ENCODE assay signal across 20 cellular contexts in genomic region chr6:54990001-54990400, GRCh38.
DNase-seq lines count a peak whose midpoint lies in the region; ATAC-seq, FAIRE-seq and TF ChIP-seq lines count a peak whose summit lies in the region.
"Had no signal": no experiment of that assay in that cellular context is flagged by ENCODE, and none has a peak within 500 bp of the region (broad histone marks: within the 10 kb centered on the region; RNA-seq: fewer than 3 reads in every experiment).

No MANE protein-coding gene starts in this region.

- CTCF ChIA-PET in IMR-90 (lab: Yijun Ruan, JAX), result no interaction called here
- CTCF ChIA-PET in GM12878 (lab: Yijun Ruan, JAX), result interaction anchor here (0.9 to 6.5 kb wide), 2 partner anchors 18 to 271 kb away, joined by 4 to 48 read pairs; no protein-coding TSS in a partner anchor
- CTCF ChIA-PET in T-cell (lab: Charles Lee), result no interaction called here

- H3K4me3 ChIP-seq in IMR-90 (ENCODE audit: insufficient read depth, low read depth, low read length) (peak overlapping the region; percentile 29; the same call in 1 of the 2 replicates), GM12878 (no peak overlapping the region), mesenchymal stem cell (ENCODE audit: insufficient read depth in 1 of 2, low read depth in 1 of 2, low read length in 2 of 2) (no peak overlapping the region), endodermal cell (ENCODE audit: low read length) (no peak overlapping the region)
- H3K4me3 ChIP-seq: SK-N-MC had no signal

- no peak for ATAC-seq in IMR-90 (ENCODE audit: low read depth)
- ATAC-seq in GM12878, result no peak
- no peak for ATAC-seq in T-cell (replicated peaks in 1 of 4)
- ATAC-seq in SK-N-SH treated with all-trans-retinoic acid at 6 μM for 48 hours, result no peak

- no peak overlapping the region for H2BK12ac ChIP-seq in mesenchymal stem cell (ENCODE audit: low read length in 2 of 2)

- H2BK20ac ChIP-seq in IMR-90 (ENCODE audit: low read depth, low read length), result peak overlapping the region; percentile 7; the same call in 1 of the 2 replicates

- H2AK9ac ChIP-seq in IMR-90 (replicated peaks; ENCODE audit: low read depth, low read length, poor library complexity), result no peak overlapping the region

- H2BK120ac ChIP-seq in IMR-90 (ENCODE audit: low read depth, low read length) (0 out of 2 replicates have a peak overlapping the region, but pooled peaks have one; percentile 17), mesenchymal stem cell (ENCODE audit: low read depth, low read length) (no peak overlapping the region)

- no peaks in the 10 kb centered on the region for H3K79me2 ChIP-seq in GM12878 (ENCODE audit: control insufficient read depth, insufficient read depth, low read length)

- H3K23ac ChIP-seq in IMR-90 (ENCODE audit: low read depth, low read length), result no peak overlapping the region
- no peak overlapping the region for H3K23ac ChIP-seq in mesenchymal stem cell (ENCODE audit: low read length in 2 of 2)

- TF ChIP-seq RAD21 in IMR-90 (IDR thresholded peaks at IDR 0.05; ENCODE audit: low read length) (no peak), GM12878 (IDR thresholded peaks at IDR 0.05; ENCODE audit: insufficient read depth, low read depth, low read length) (no peak)

- in situ Hi-C loops in IMR-90 (cut with MboI; ENCODE audit: low sequenced_read_pairs), result no loop called here
- in situ Hi-C loops in GM12878 (cut with MboI), result no loop called here

- no peaks in the 10 kb centered on the region for H3K9me1 ChIP-seq in IMR-90 (ENCODE audit: insufficient read depth, low read length)

- no peaks in the 10 kb centered on the region; the same call in 1 of the 2 replicates for H3K9me3 ChIP-seq in IMR-90 (ENCODE audit: control insufficient read depth, insufficient read depth, low read length)
- H3K9me3 ChIP-seq in GM12878 (replicated peaks; ENCODE audit: control insufficient read depth, insufficient read depth, low read length), result no peaks in the 10 kb centered on the region
- H3K9me3 ChIP-seq in mesenchymal stem cell (ENCODE audit: control insufficient read depth, low read length), result peaks cover 7% of the 10 kb centered on the region
- H3K9me3 ChIP-seq in endodermal cell (ENCODE audit: control insufficient read depth, low read length), result peaks cover 26% of the 10 kb centered on the region

- no peak overlapping the region for H3K14ac ChIP-seq in IMR-90 (replicated peaks; ENCODE audit: low read depth, low read length)
- no peak overlapping the region for H3K14ac ChIP-seq in mesenchymal stem cell (ENCODE audit: low read length in 2 of 2)

- no peak overlapping the region; a peak in 1 of 4 replicates for H4K8ac ChIP-seq in IMR-90 (ENCODE audit: low read depth in 2 of 2, low read length in 2 of 2)
- no peak overlapping the region for H4K8ac ChIP-seq in mesenchymal stem cell (ENCODE audit: low read length)

- H3K27me3 Mint-ChIP-seq in endodermal cell (ENCODE audit: insufficient read depth) (no peaks in the 10 kb centered on the region), T-cell (no peaks in the 10 kb centered on the region)

- H3K36me3 Mint-ChIP-seq in endodermal cell (ENCODE audit: low read depth) (no peaks in the 10 kb centered on the region), T-cell (no peaks in the 10 kb centered on the region)

- H4K91ac ChIP-seq in IMR-90 (ENCODE audit: insufficient read depth, low read depth, low read length) (no peak overlapping the region), mesenchymal stem cell (ENCODE audit: low read length) (no peak overlapping the region)

- 0 out of 2 replicates have a peak, but pooled peaks cover 2% of the 10 kb centered on the region for H3K4me1 ChIP-seq in IMR-90 (ENCODE audit: control insufficient read depth, insufficient read depth, low read length)
- no peaks in the 10 kb centered on the region for H3K4me1 ChIP-seq in GM12878 (ENCODE audit: control insufficient read depth, insufficient read depth, low read length)
- H3K4me1 ChIP-seq in mesenchymal stem cell (ENCODE audit: control insufficient read depth, insufficient read depth, low read depth, low read length), result no peaks in the 10 kb centered on the region
- no peaks in the 10 kb centered on the region for H3K4me1 ChIP-seq in endodermal cell (ENCODE audit: control insufficient read depth, insufficient read depth, low read length)

- no peak overlapping the region for H2BK5ac ChIP-seq in IMR-90 (ENCODE audit: low read depth, low read length, poor library complexity, severe bottlenecking)
- no peak overlapping the region for H2BK5ac ChIP-seq in mesenchymal stem cell (ENCODE audit: low read depth, low read length, poor library complexity, severe bottlenecking)

- no peak overlapping the region for H2BK15ac ChIP-seq in IMR-90 (ENCODE audit: low read depth, low read length)
- H2BK15ac ChIP-seq in mesenchymal stem cell (ENCODE audit: low read depth, poor library complexity, severe bottlenecking), result no peak overlapping the region

- H3K27me3 ChIP-seq in IMR-90 (ENCODE audit: control insufficient read depth, insufficient read depth, low read length), result no peaks in the 10 kb centered on the region
- no peaks in the 10 kb centered on the region for H3K27me3 ChIP-seq in GM12878 (replicated peaks in 1 of 2; ENCODE audit: control insufficient read depth in 2 of 2, insufficient read depth in 2 of 2, low read length in 1 of 2)
- H3K27me3 ChIP-seq in mesenchymal stem cell (ENCODE audit: control insufficient read depth in 1 of 2, insufficient read depth in 1 of 2, low read length in 2 of 2), result no peaks in the 10 kb centered on the region
- no peaks in the 10 kb centered on the region for H3K27me3 ChIP-seq in endodermal cell (ENCODE audit: control insufficient read depth, insufficient read depth, low read length, poor library complexity, severe bottlenecking)

- H3K4me2 ChIP-seq in IMR-90 (ENCODE audit: low read depth, low read length), result peak overlapping the region; percentile 80; the same call in 1 of the 2 replicates
- no peak overlapping the region for H3K4me2 ChIP-seq in GM12878 (ENCODE audit: control insufficient read depth, insufficient read depth)
- H3K4me2 ChIP-seq in mesenchymal stem cell (ENCODE audit: low read length, poor library complexity, severe bottlenecking), result no peak overlapping the region

- no peak for TF ChIP-seq EP300 in GM12878 (IDR thresholded peaks at IDR 0.05; ENCODE audit: borderline replicate concordance in 1 of 2, control insufficient read depth in 1 of 2, low read depth in 2 of 2, low read length in 2 of 2)

- SMC1A ChIA-PET in GM12878 (lab: Charles Lee; ENCODE audit: uncharacterized antibody, unreplicated experiment), result interaction anchor here (4.3 kb wide), 1 partner anchor 272 kb away, joined by 27 read pairs; no protein-coding TSS in a partner anchor

- POLR2A ChIA-PET in IMR-90 (lab: Charles Lee; ENCODE audit: unreplicated experiment), result no interaction called here
- POLR2A ChIA-PET in GM12878 (lab: Charles Lee), result no interaction called here
- POLR2A ChIA-PET in T-cell (lab: Charles Lee), result no interaction called here

- BruUV-seq in IMR-90 (replicated peaks; lab: Mats Ljungman, UMichigan) (no TSS peak), GM12878 (replicated peaks; lab: Mats Ljungman, UMichigan) (no TSS peak)

- WGBS in IMR-90 (ENCODE audit: extremely low coverage in 2 of 2, insufficient read length in 1 of 2), 2 experiments, result 40% methylated on average over 1 of the region's 3 CpGs; no CpG with 5 or more reads in 1 of the 2 experiments
- WGBS in GM12878 (ENCODE audit: insufficient coverage, insufficient replicate concordance, low lambda C conversion rate, missing lambda C conversion rate), result 2% methylated on average over 3 of the region's 3 CpGs
- WGBS in mesenchymal stem cell, result 31% methylated on average over 3 of the region's 3 CpGs
- WGBS in endodermal cell (ENCODE audit: insufficient coverage in 1 of 2, insufficient read length in 1 of 2), 2 experiments, result 87 to 100% methylated on average over 1 to 2 of the region's 3 CpGs

- TF ChIP-seq POLR2A in IMR-90 (IDR thresholded peaks at IDR 0.05; ENCODE audit: low read depth, low read length) (no peak), GM12878 (IDR thresholded peaks at IDR 0.05; ENCODE audit: low read depth, low read length) (no peak)

- no peak overlapping the region for H2AK5ac ChIP-seq in IMR-90 (ENCODE audit: low read depth, low read length)
- H2AK5ac ChIP-seq in mesenchymal stem cell (ENCODE audit: low read length, severe bottlenecking), result no peak overlapping the region

- H3K36me3 ChIP-seq in IMR-90 (ENCODE audit: control insufficient read depth, insufficient read depth, low read length) (no peaks in the 10 kb centered on the region), GM12878 (ENCODE audit: control insufficient read depth in 2 of 2, insufficient read depth in 2 of 2, low read length in 1 of 2) (no peaks in the 10 kb centered on the region), mesenchymal stem cell (ENCODE audit: control insufficient read depth in 1 of 2, insufficient read depth in 2 of 2, low read depth in 1 of 2, low read length in 2 of 2) (no peaks in the 10 kb centered on the region), endodermal cell (ENCODE audit: control insufficient read depth, insufficient read depth, low read length) (no peaks in the 10 kb centered on the region)

- H3K56ac ChIP-seq in IMR-90 (ENCODE audit: extremely low read depth, insufficient read depth, low read length), result no peak overlapping the region

- H3K27ac Mint-ChIP-seq in endodermal cell, result no peak overlapping the region
- no peak overlapping the region for H3K27ac Mint-ChIP-seq in T-cell
- H3K27ac Mint-ChIP-seq: H9 had no signal

- H3K4ac ChIP-seq in IMR-90 (ENCODE audit: low read depth, low read length) (no peak overlapping the region), mesenchymal stem cell (ENCODE audit: low read depth in 1 of 2, low read length in 2 of 2) (no peak overlapping the region)

- H2AFZ ChIP-seq in IMR-90 (replicated peaks; ENCODE audit: low read length, poor library complexity) (no peak overlapping the region), GM12878 (ENCODE audit: control insufficient read depth, low read depth, low read length) (no peak overlapping the region), mesenchymal stem cell (ENCODE audit: low read depth, low read length) (no peak overlapping the region)

- H4K5ac ChIP-seq in IMR-90 (ENCODE audit: low read depth, low read length), result no peak overlapping the region

- dilution Hi-C loops in IMR-90 (cut with HindIII; ENCODE audit: low sequenced_read_pairs, unreplicated experiment), result no loop called here

- H3K4me1 Mint-ChIP-seq in endodermal cell (no peaks in the 10 kb centered on the region), T-cell (no peaks in the 10 kb centered on the region)

- no peak overlapping the region for H3K4me3 Mint-ChIP-seq in endodermal cell
- H3K4me3 Mint-ChIP-seq in T-cell, result no peak overlapping the region
- H3K4me3 Mint-ChIP-seq: H9 had no signal

- H4K20me1 ChIP-seq in IMR-90 (ENCODE audit: insufficient read depth, low read length) (no peaks in the 10 kb centered on the region), GM12878 (ENCODE audit: control insufficient read depth, insufficient read depth) (no peaks in the 10 kb centered on the region)

- RAD21 ChIA-PET in GM12878 (lab: Charles Lee; ENCODE audit: unreplicated experiment), result no interaction called here

- intact Hi-C loops in IMR-90 (cut with micrococcal nuclease) (no loop called here), GM12878 (cut with micrococcal nuclease; ENCODE audit: unreplicated experiment) (loop anchor here (5.0 kb wide), 1 partner anchor 1003 kb away; no protein-coding TSS in a partner anchor)

- H3K27ac ChIP-seq in IMR-90 (ENCODE audit: insufficient read depth, low read length) (no peak overlapping the region), GM12878 (ENCODE audit: control insufficient read depth, insufficient read depth) (no peak overlapping the region), mesenchymal stem cell (ENCODE audit: low read length, poor library complexity, severe bottlenecking) (no peak overlapping the region), endodermal cell (ENCODE audit: low read depth, low read length) (no peak overlapping the region)
- H3K27ac ChIP-seq: HL-60, SK-N-MC had no signal

- no peak for TF ChIP-seq CTCF in IMR-90 (conservative IDR thresholded peaks at IDR 0.05; ENCODE audit: low read depth, low read length)
- no peak for TF ChIP-seq CTCF in GM12878 (IDR thresholded peaks at IDR 0.05 in 2 of 3, conservative IDR thresholded peaks at IDR 0.05 in 1 of 3; ENCODE audit: control insufficient read depth in 2 of 3, extremely low read depth in 1 of 3, insufficient read depth in 1 of 3, low read depth in 3 of 3, low read length in 3 of 3)
- TF ChIP-seq CTCF in endodermal cell (conservative IDR thresholded peaks at IDR 0.05), result no peak

- peak; percentile 68 for FAIRE-seq in GM12878 (lab: Jason Lieb, UNC)
- FAIRE-seq: A204.1, GM19239, HTR-8/SVneo, RCC 7860 had no signal

- no peak overlapping the region for H3K9ac ChIP-seq in IMR-90 (ENCODE audit: low read depth, low read length)
- no peak overlapping the region for H3K9ac ChIP-seq in GM12878 (ENCODE audit: control insufficient read depth, insufficient read depth, low read length)
- H3K9ac ChIP-seq in mesenchymal stem cell (ENCODE audit: low read length), result no peak overlapping the region
- no peak overlapping the region for H3K9ac ChIP-seq in endodermal cell (ENCODE audit: extremely low read depth, low read length, poor library complexity, severe bottlenecking)

- DNase-seq in DMS53 (lab: John Stamatoyannopoulos, UW) (peak; percentile 50), IMR-90 (peak; percentile 43), GM12878 (ENCODE audit: low read depth, low spot score) (no peak), mesenchymal stem cell (peak; percentile 50), endodermal cell (no peak), NCI-H524 treated with DMSO at 0.1 percent for 48 hours (lab: John Stamatoyannopoulos, UW) (no peak), T-cell (no peak)
- DNase-seq: C1 segment of cervical spinal cord, H9, NCI-H1417 treated with DMSO at 0.1 percent for 48 hours, NCI-H2029, NCI-H2171, Right ventricle myocardium superior had no signal

- no peak overlapping the region for H3K18ac ChIP-seq in IMR-90 (ENCODE audit: low read depth, low read length)
- no peak overlapping the region for H3K18ac ChIP-seq in mesenchymal stem cell (ENCODE audit: low read depth in 1 of 2, low read length in 2 of 2)

- H3K9me3 Mint-ChIP-seq in endodermal cell (peaks cover 11% of the 10 kb centered on the region), T-cell (peaks cover 15 to 48% (median 22%) of the 10 kb centered on the region in 3 donors)

- H3K79me1 ChIP-seq in IMR-90 (ENCODE audit: low read depth in 1 of 2, low read length in 2 of 2) (no peaks in the 10 kb centered on the region), mesenchymal stem cell (replicated peaks; ENCODE audit: low read length, poor library complexity, severe bottlenecking) (no peaks in the 10 kb centered on the region)

Comparison
In these comparisons a context has a peak if more than half of its experiments do, and no peak if none do; other contexts are left out.
1. DNase-seq: peak in DMS53 (single experiment), IMR-90 (single experiment) and mesenchymal stem cell (single experiment); none in GM12878 (single experiment), endodermal cell (single experiment), NCI-H524 treated with DMSO at 0.1 percent for 48 hours (single experiment) and T-cell (0 of 34).